Comparison of ENCODE assay signal across 8 cellular contexts in genomic region chr1:149850732-149851345, GRCh38. TPM values are rescaled to one million over a fixed set of nuclear protein-coding genes. Genes with fewer than 3 reads are reported as not detected.
DNase-seq lines count a peak whose midpoint lies in the region; ATAC-seq lines count a peak whose summit lies in the region.
"Not testable (repeated sequence)": the region's sequence is repeated elsewhere in the genome, so short reads cannot be mapped to it uniquely, and the experiment has no call there.

No MANE protein-coding gene starts in this region.

- not testable (repeated sequence) for H3K27me3 Mint-ChIP-seq in activated T-cell treated with anti-CD3 and anti-CD28 coated beads, Interleukin-2, amount 50 U/mL, for 4 hours (ENCODE audit: low read depth); stimulated activated naive B cell treated with anti-CD40 and anti-IgM and Interleukin-4, amounts not matched to agents 10 μg/mL and 1 μg/mL and 100 μg/mL, for 72 hours

- no CpG with 5 or more reads among the region's 62 CpGs for WGBS in right cardiac atrium

- H3K9me3 Mint-ChIP-seq in activated T-cell treated with anti-CD3 and anti-CD28 coated beads, Interleukin-2, amount 50 U/mL, for 4 hours; stimulated activated naive B cell treated with anti-CD40 and anti-IgM and Interleukin-4, amounts not matched to agents 10 μg/mL and 1 μg/mL and 100 μg/mL, for 72 hours: not testable (repeated sequence)

- H3K27ac Mint-ChIP-seq in stimulated activated naive B cell treated with anti-CD40 and anti-IgM and Interleukin-4, amounts not matched to agents 10 μg/mL and 1 μg/mL and 100 μg/mL, for 72 hours: not testable (repeated sequence)

- not testable (repeated sequence) for H3K4me1 ChIP-seq in right cardiac atrium (ENCODE audit: control insufficient read depth, insufficient read depth, low read length)

- ATAC-seq in GM18498 (IDR thresholded peaks at IDR 0.05; ENCODE audit: unreplicated experiment) (peak; percentile 55), GM19351 (IDR thresholded peaks at IDR 0.05; ENCODE audit: unreplicated experiment) (peak; percentile 56), GM21786 (IDR thresholded peaks at IDR 0.05; ENCODE audit: unreplicated experiment) (peak; percentile 64), HG03039 (IDR thresholded peaks at IDR 0.05; ENCODE audit: unreplicated experiment) (peak; percentile 49), HG03521 (IDR thresholded peaks at IDR 0.05; ENCODE audit: unreplicated experiment) (peak; percentile 48), right cardiac atrium (peak; percentile 90 to 92)
- ATAC-seq in activated T-cell treated with anti-CD3 and anti-CD28 coated beads, Interleukin-2, amount 50 U/mL, for 4 hours: peak; percentile 69 to 73
- peak; percentile 70 to 75 for ATAC-seq in stimulated activated naive B cell treated with anti-CD40 and anti-IgM and Interleukin-4, amounts not matched to agents 10 μg/mL and 1 μg/mL and 100 μg/mL, for 72 hours (replicated peaks)

- H3K27ac ChIP-seq in right cardiac atrium (ENCODE audit: low read length): not testable (repeated sequence)

- intact Hi-C loops in right cardiac atrium (cut with DNase I): not testable (repeated sequence)

- H3K4me3 Mint-ChIP-seq in activated T-cell treated with anti-CD3 and anti-CD28 coated beads, Interleukin-2, amount 50 U/mL, for 4 hours; stimulated activated naive B cell treated with anti-CD40 and anti-IgM and Interleukin-4, amounts not matched to agents 10 μg/mL and 1 μg/mL and 100 μg/mL, for 72 hours: not testable (repeated sequence)

- H3K9me3 ChIP-seq in right cardiac atrium (ENCODE audit: control insufficient read depth, low read length): not testable (repeated sequence)

- not testable (repeated sequence) for DNase-seq in activated T-cell treated with anti-CD3 and anti-CD28 coated beads, Interleukin-2, amount 50 U/mL, for 4 hours; right cardiac atrium; stimulated activated naive B cell treated with anti-CD40 and anti-IgM and Interleukin-4, amounts not matched to agents 10 μg/mL and 1 μg/mL and 100 μg/mL, for 72 hours

- not testable (repeated sequence) for H3K4me3 ChIP-seq in right cardiac atrium (ENCODE audit: low read length)

- peaks cover 40% of the 10 kb centered on the region for H3K4me1 Mint-ChIP-seq in activated T-cell treated with anti-CD3 and anti-CD28 coated beads, Interleukin-2, amount 50 U/mL, for 4 hours (ENCODE audit: low read depth)
- H3K4me1 Mint-ChIP-seq in stimulated activated naive B cell treated with anti-CD40 and anti-IgM and Interleukin-4, amounts not matched to agents 10 μg/mL and 1 μg/mL and 100 μg/mL, for 72 hours: peaks cover 20 to 33% of the 10 kb centered on the region in 2 donors

- not testable (repeated sequence) for H3K36me3 Mint-ChIP-seq in activated T-cell treated with anti-CD3 and anti-CD28 coated beads, Interleukin-2, amount 50 U/mL, for 4 hours (ENCODE audit: insufficient read depth)
- peaks cover 13 to 24% of the 10 kb centered on the region in 2 donors for H3K36me3 Mint-ChIP-seq in stimulated activated naive B cell treated with anti-CD40 and anti-IgM and Interleukin-4, amounts not matched to agents 10 μg/mL and 1 μg/mL and 100 μg/mL, for 72 hours

- H3K27me3 ChIP-seq in right cardiac atrium (ENCODE audit: control insufficient read depth, insufficient read depth): not testable (repeated sequence)

RNA-seq across cellular contexts. Expression of gene BOLA1, which starts 48.5 kb away (rescaled TPM):
- total RNA-seq in activated T-cell treated with anti-CD3 and anti-CD28 coated beads, Interleukin-2, amount 50 U/mL, for 4 hours: 10 to 100 TPM; 15.7 to 18.9 (median 17.9) TPM
- total RNA-seq in right cardiac atrium: 10 to 100 TPM; 13.0 to 23.8 (median 19.4) TPM
- 40.2 TPM for polyA plus RNA-seq in right cardiac atrium
